In genomic region chr22:16131918-16132317, GRCh38 we compare ENCODE assay signal across 31 cellular contexts.
"Had no signal": no experiment of that assay in that cellular context is flagged by ENCODE, and none has a peak within 500 bp of the region (broad histone marks: within the 10 kb centered on the region; RNA-seq: fewer than 3 reads in every experiment).

No MANE protein-coding gene starts in this region.

- DNase-seq: activated CD4-positive, alpha-beta memory T cell treated with anti-CD3 and anti-CD28 coated beads for 36 hours; activated CD4-positive, alpha-beta T cell treated with anti-CD3 and anti-CD28 coated beads for 36 hours; activated CD4-positive, alpha-beta T cell treated with anti-CD3 and anti-CD28 coated beads, Interleukin-2, amount 10 ng/mL, durations not matched to agents 24 days and 14 days; activated CD4-positive, CD25-positive, alpha-beta regulatory T cell; activated CD4-positive, CD25-positive, alpha-beta regulatory T cell treated with anti-CD3 and anti-CD28 coated beads, Interleukin-2, amount 50 U/mL, for 72 hours; activated CD8-positive, alpha-beta memory T cell treated with anti-CD3 and anti-CD28 coated beads, Interleukin-2, amount 10 ng/mL, durations not matched to agents 7 days and 5 days; activated CD8-positive, alpha-beta memory T cell treated with anti-CD3 and anti-CD28 coated beads, Interleukin-2, amount 50 U/mL, for 4 hours; activated CD8-positive, alpha-beta T cell treated with anti-CD3 and anti-CD28 coated beads, Interleukin-2, amount 10 ng/mL, durations not matched to agents 7 days and 5 days; activated effector memory CD4-positive, alpha-beta T cell treated with anti-CD3 and anti-CD28 coated beads, Interleukin-2, amount 50 U/mL, for 16 hours; activated naive CD4-positive, alpha-beta T cell treated with anti-CD3 and anti-CD28 coated beads for 36 hours; activated naive CD8-positive, alpha-beta T cell treated with anti-CD3 and anti-CD28 coated beads for 36 hours; activated naive CD8-positive, alpha-beta T cell treated with anti-CD3 and anti-CD28 coated beads, Interleukin-2, amount 50 U/mL, for 24 hours; activated T-cell treated with anti-CD3 and anti-CD28 coated beads, Interleukin-2, amount 50 U/mL, for 1 hour; activated T-cell treated with anti-CD3 and anti-CD28 coated beads, Interleukin-2, amount 50 U/mL, for 48 hours; adrenal gland; amygdala; body of pancreas; caudate nucleus; colonic mucosa; effector CD8-positive, alpha-beta T cell; esophagus squamous epithelium; foreskin melanocyte; heart right ventricle; T-helper 17 cell; T1000 had no signal

- H3K4me3 Mint-ChIP-seq: activated CD4-positive, alpha-beta memory T cell treated with anti-CD3 and anti-CD28 coated beads for 36 hours; activated CD4-positive, alpha-beta T cell treated with anti-CD3 and anti-CD28 coated beads for 36 hours; activated CD4-positive, alpha-beta T cell treated with anti-CD3 and anti-CD28 coated beads, Interleukin-2, amount 10 ng/mL, durations not matched to agents 24 days and 14 days; activated CD8-positive, alpha-beta memory T cell treated with anti-CD3 and anti-CD28 coated beads, Interleukin-2, amount 10 ng/mL, durations not matched to agents 7 days and 5 days; activated CD8-positive, alpha-beta T cell treated with anti-CD3 and anti-CD28 coated beads, Interleukin-2, amount 10 ng/mL, durations not matched to agents 7 days and 5 days; activated naive CD4-positive, alpha-beta T cell treated with anti-CD3 and anti-CD28 coated beads for 36 hours; activated naive CD4-positive, alpha-beta T cell treated with anti-CD3 and anti-CD28 coated beads, Interleukin-2, amount 50 U/mL, for 24 hours; activated naive CD8-positive, alpha-beta T cell treated with anti-CD3 and anti-CD28 coated beads for 36 hours; activated naive CD8-positive, alpha-beta T cell treated with anti-CD3 and anti-CD28 coated beads, Interleukin-2, amount 50 U/mL, for 24 hours; activated T-helper 1 cell treated with anti-CD3 and anti-CD28 coated beads, Interleukin-12 subunit alpha, Interleukin-12 subunit beta, Interleukin-2, Interleukin-4 antibody, amounts not matched to agents 30 ng/mL and 10 ng/mL and 1 ng/mL, durations not matched to agents 14 hours and 24 hours and 36 hours; T-helper 17 cell; T-helper 2 cell treated with Interferon-gamma antibody and Interleukin-4, amounts not matched to agents 5 μg/mL and 100 μg/mL, for 36 hours had no signal

- H3K36me3 ChIP-seq: adrenal gland, colonic mucosa, esophagus squamous epithelium, gastroesophageal sphincter, heart right ventricle had no signal

- H3K27ac ChIP-seq: adrenal gland, body of pancreas, colonic mucosa, epithelial cell of prostate, esophagus squamous epithelium, gastroesophageal sphincter, heart right ventricle had no signal

- H3K4me1 Mint-ChIP-seq: activated CD4-positive, alpha-beta T cell treated with anti-CD3 and anti-CD28 coated beads for 36 hours; activated CD4-positive, alpha-beta T cell treated with anti-CD3 and anti-CD28 coated beads, Interleukin-2, amount 10 ng/mL, durations not matched to agents 24 days and 14 days; activated CD8-positive, alpha-beta memory T cell treated with anti-CD3 and anti-CD28 coated beads, Interleukin-2, amount 10 ng/mL, durations not matched to agents 7 days and 5 days; activated naive CD4-positive, alpha-beta T cell treated with anti-CD3 and anti-CD28 coated beads, Interleukin-2, amount 50 U/mL, for 24 hours; activated naive CD8-positive, alpha-beta T cell treated with anti-CD3 and anti-CD28 coated beads for 36 hours; activated naive CD8-positive, alpha-beta T cell treated with anti-CD3 and anti-CD28 coated beads, Interleukin-2, amount 50 U/mL, for 24 hours; T-helper 17 cell had no signal

- H3K27me3 Mint-ChIP-seq: activated CD4-positive, alpha-beta memory T cell treated with anti-CD3 and anti-CD28 coated beads for 36 hours; activated CD4-positive, alpha-beta T cell treated with anti-CD3 and anti-CD28 coated beads for 36 hours; activated CD4-positive, alpha-beta T cell treated with anti-CD3 and anti-CD28 coated beads, Interleukin-2, amount 10 ng/mL, durations not matched to agents 24 days and 14 days; activated CD8-positive, alpha-beta memory T cell treated with anti-CD3 and anti-CD28 coated beads, Interleukin-2, amount 10 ng/mL, durations not matched to agents 7 days and 5 days; activated naive CD8-positive, alpha-beta T cell treated with anti-CD3 and anti-CD28 coated beads for 36 hours; activated naive CD8-positive, alpha-beta T cell treated with anti-CD3 and anti-CD28 coated beads, Interleukin-2, amount 50 U/mL, for 24 hours; T-helper 17 cell had no signal

- H3K9me3 Mint-ChIP-seq: activated CD4-positive, alpha-beta memory T cell treated with anti-CD3 and anti-CD28 coated beads for 36 hours; activated naive CD4-positive, alpha-beta T cell treated with anti-CD3 and anti-CD28 coated beads, Interleukin-2, amount 50 U/mL, for 24 hours had no signal

- H3K27me3 ChIP-seq: adrenal gland, body of pancreas, colonic mucosa, esophagus squamous epithelium, gastroesophageal sphincter, heart right ventricle had no signal

- H3K36me3 Mint-ChIP-seq: activated CD4-positive, alpha-beta memory T cell treated with anti-CD3 and anti-CD28 coated beads for 36 hours; activated CD8-positive, alpha-beta memory T cell treated with anti-CD3 and anti-CD28 coated beads, Interleukin-2, amount 10 ng/mL, durations not matched to agents 7 days and 5 days; activated naive CD4-positive, alpha-beta T cell treated with anti-CD3 and anti-CD28 coated beads, Interleukin-2, amount 50 U/mL, for 24 hours; activated naive CD8-positive, alpha-beta T cell treated with anti-CD3 and anti-CD28 coated beads for 36 hours had no signal

- H3K27ac Mint-ChIP-seq: activated CD4-positive, alpha-beta memory T cell treated with anti-CD3 and anti-CD28 coated beads for 36 hours; activated CD4-positive, alpha-beta T cell treated with anti-CD3 and anti-CD28 coated beads for 36 hours; activated CD4-positive, alpha-beta T cell treated with anti-CD3 and anti-CD28 coated beads, Interleukin-2, amount 10 ng/mL, durations not matched to agents 24 days and 14 days; activated CD8-positive, alpha-beta memory T cell treated with anti-CD3 and anti-CD28 coated beads, Interleukin-2, amount 10 ng/mL, durations not matched to agents 7 days and 5 days; activated CD8-positive, alpha-beta T cell treated with anti-CD3 and anti-CD28 coated beads, Interleukin-2, amount 10 ng/mL, durations not matched to agents 7 days and 5 days; activated naive CD4-positive, alpha-beta T cell treated with anti-CD3 and anti-CD28 coated beads for 36 hours; activated naive CD4-positive, alpha-beta T cell treated with anti-CD3 and anti-CD28 coated beads, Interleukin-2, amount 50 U/mL, for 24 hours; activated naive CD8-positive, alpha-beta T cell treated with anti-CD3 and anti-CD28 coated beads for 36 hours; activated naive CD8-positive, alpha-beta T cell treated with anti-CD3 and anti-CD28 coated beads, Interleukin-2, amount 50 U/mL, for 24 hours; activated T-helper 1 cell treated with anti-CD3 and anti-CD28 coated beads, Interleukin-12 subunit alpha, Interleukin-12 subunit beta, Interleukin-2, Interleukin-4 antibody, amounts not matched to agents 30 ng/mL and 10 ng/mL and 1 ng/mL, durations not matched to agents 14 hours and 24 hours and 36 hours; activated T-helper 2 cell treated with anti-CD3 and anti-CD28 coated beads, Interferon-gamma antibody, Interleukin-2, Interleukin-4, amounts not matched to agents 10 μg/mL and 5 μg/mL and 100 μg/mL, durations not matched to agents 14 hours and 24 hours and 36 hours; T-helper 17 cell; T-helper 2 cell treated with Interferon-gamma antibody and Interleukin-4, amounts not matched to agents 5 μg/mL and 100 μg/mL, for 36 hours had no signal

- H3K9me3 ChIP-seq: adrenal gland, body of pancreas, colonic mucosa, gastroesophageal sphincter had no signal

- H3K4me3 ChIP-seq: adrenal gland, body of pancreas, colonic mucosa, esophagus squamous epithelium, gastroesophageal sphincter, heart right ventricle had no signal

- H3K4me1 ChIP-seq: adrenal gland, body of pancreas, colonic mucosa, esophagus squamous epithelium, gastroesophageal sphincter, heart right ventricle had no signal

- ATAC-seq: activated CD4-positive, alpha-beta T cell treated with anti-CD3 and anti-CD28 coated beads for 36 hours; activated CD8-positive, alpha-beta memory T cell treated with anti-CD3 and anti-CD28 coated beads, Interleukin-2, amount 10 ng/mL, durations not matched to agents 7 days and 5 days; activated CD8-positive, alpha-beta T cell treated with anti-CD3 and anti-CD28 coated beads, Interleukin-2, amount 10 ng/mL, durations not matched to agents 7 days and 5 days; activated naive CD8-positive, alpha-beta T cell treated with anti-CD3 and anti-CD28 coated beads, Interleukin-2, amount 50 U/mL, for 24 hours; body of pancreas; gastroesophageal sphincter; heart right ventricle; T-helper 17 cell had no signal
